In the genomic region with DNA sequence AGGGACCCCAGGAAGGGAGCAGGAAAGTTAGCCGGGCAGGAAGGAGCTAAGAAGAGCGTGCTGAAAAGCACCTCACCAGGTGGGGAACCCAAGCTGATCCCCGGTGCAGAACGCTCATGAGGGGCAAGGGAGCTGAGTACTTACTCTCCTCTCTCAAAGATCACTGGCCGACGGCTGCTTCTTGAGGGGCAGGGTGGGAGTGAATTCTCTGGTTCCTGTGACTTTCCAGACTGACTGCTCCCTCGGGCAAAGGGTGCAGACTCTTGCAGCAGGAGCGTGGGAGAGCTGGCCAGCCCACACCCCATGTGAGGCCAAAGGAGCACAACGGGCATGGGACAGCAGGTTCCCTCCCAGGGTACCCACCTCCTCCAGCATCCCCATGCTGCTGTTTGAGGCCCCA, we compare ENCODE assay signal across 9 cellular contexts. TPM values are rescaled to one million over a fixed set of nuclear protein-coding genes. Genes with fewer than 3 reads are reported as not detected.
"Had no signal": no experiment of that assay in that cellular context is flagged by ENCODE, and none has a peak within 500 bp of the region (broad histone marks: within the 10 kb centered on the region; RNA-seq: fewer than 3 reads in every experiment).

No MANE protein-coding gene starts in this region.

- H3K4me3 ChIP-seq: GM23338, HAP-1, K562 had no signal

- H3K27ac Mint-ChIP-seq: GM23338, HFFc6 had no signal

- H3K4me3 Mint-ChIP-seq: GM23338, HFFc6 had no signal

- H2AFZ ChIP-seq: GM23338 had no signal

- H3K4me2 ChIP-seq: GM23338 had no signal

- ATAC-seq: GM23338, HCT116, K562 had no signal

- H3K4me1 ChIP-seq: HAP-1 had no signal

- H3K9me3 ChIP-seq: HAP-1 had no signal

- FAIRE-seq: H1, H54, HTR-8/SVneo, K562 had no signal

- DNase-seq: HFFc6, IMR-90 had no signal

- H3K36me3 ChIP-seq: HAP-1 had no signal

RNA-seq across cellular contexts. Expression of gene DIO3, which starts 44.9 kb away (rescaled TPM):
- total RNA-seq: HFFc6, IMR-90, K562 had no signal
